ENCODE assay signal across 8 cellular contexts in the genomic region with DNA sequence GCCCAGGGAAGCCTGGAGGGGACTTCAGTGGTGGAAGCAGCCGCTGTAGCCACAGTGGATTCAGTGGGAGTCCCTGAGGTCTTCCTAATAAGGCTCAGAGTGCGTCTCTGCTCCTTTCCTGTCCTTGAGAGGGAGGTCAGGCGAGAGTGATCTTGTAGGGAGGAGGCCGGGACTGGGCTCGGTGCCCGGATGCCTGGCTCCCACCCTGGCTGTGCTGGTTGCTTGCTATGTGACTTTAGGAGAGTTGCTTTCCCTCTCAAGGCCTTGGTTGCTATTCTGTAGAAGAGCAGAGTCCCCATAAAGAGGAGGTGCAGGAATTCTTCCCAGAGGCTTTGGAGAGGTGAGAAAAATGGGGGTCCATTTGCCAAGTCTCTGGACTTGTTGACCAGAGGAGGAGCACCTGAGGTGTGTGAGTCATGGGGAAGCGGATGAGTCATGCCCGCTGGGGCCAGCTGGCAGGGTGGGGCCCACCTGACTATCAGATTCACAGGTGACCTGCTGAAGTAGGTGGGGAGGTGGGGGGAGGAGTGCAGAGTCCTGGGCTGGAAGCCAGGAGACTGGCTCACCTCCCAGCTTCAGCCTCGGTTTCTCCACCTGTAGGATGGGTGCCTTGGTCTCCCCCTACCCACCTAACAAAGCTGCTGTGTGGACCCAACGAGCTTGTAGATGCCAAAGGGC. TPM values are rescaled to one million over a fixed set of nuclear protein-coding genes. Genes with fewer than 3 reads are reported as not detected.
DNase-seq lines count a peak whose midpoint lies in the region; ATAC-seq, FAIRE-seq and TF ChIP-seq lines count a peak whose summit lies in the region.

No MANE protein-coding gene starts in this region.

- no peaks in the 10 kb centered on the region for H3K9me2 ChIP-seq in GM23338 (ENCODE audit: insufficient read depth)

- ATAC-seq in HG03460 (IDR thresholded peaks at IDR 0.05; ENCODE audit: unreplicated experiment) (no peak), GM23338 (no peak), GM18867 (IDR thresholded peaks at IDR 0.05; ENCODE audit: unreplicated experiment) (no peak)

- no peak overlapping the region for H3K4me3 Mint-ChIP-seq in GM23338

- H3K36me3 Mint-ChIP-seq in GM23338 (ENCODE audit: low read depth), result peaks cover 20% of the 10 kb centered on the region; the same call in 2 of the 3 replicates

- intact Hi-C loops in ascending aorta (cut with DNase I), result loop anchor here (10.0 kb wide), 1 partner anchor 347 kb away; no protein-coding TSS in a partner anchor

- dilution Hi-C loops in keratinocyte (cut with MboI; ENCODE audit: extremely low pct_ligation_motif_present, low sequenced_read_pairs), result no loop called here

- H3K9me3 Mint-ChIP-seq in GM23338, result no peaks in the 10 kb centered on the region

- peak; percentile 41 for FAIRE-seq in keratinocyte (lab: Jason Lieb, UNC)

- DNase-seq in LNCaP clone FGC (ENCODE audit: low read depth), result peak; percentile 30
- DNase-seq in ascending aorta (ENCODE audit: low spot score in 2 of 2), result peak; percentile 82 to 92
- peak; percentile 98 for DNase-seq in keratinocyte (ENCODE audit: low read depth, low spot score)
- peak in 1 of 2 donors; percentile 87 for DNase-seq in suprapubic skin (ENCODE audit: low spot score in 2 of 2)
- no peak for DNase-seq in GM23338 (ENCODE audit: low spot score)
- DNase-seq in AG08395 (ENCODE audit: low spot score), result no peak

- no peak overlapping the region for H3K4me3 ChIP-seq in LNCaP clone FGC (ENCODE audit: low read depth, low read length)
- H3K4me3 ChIP-seq in ascending aorta, result peak overlapping the region in 1 of 2 donors; percentile 20
- H3K4me3 ChIP-seq in keratinocyte (ENCODE audit: control insufficient read depth in 2 of 3, extremely low read depth in 1 of 3, insufficient read depth in 2 of 3, low read depth in 1 of 3, low read length in 3 of 3), result peak overlapping the region in 1 of 3 experiments; percentile 11
- no peak overlapping the region for H3K4me3 ChIP-seq in suprapubic skin
- H3K4me3 ChIP-seq in GM23338, result no peak overlapping the region

- TF ChIP-seq CTCF in LNCaP clone FGC (IDR thresholded peaks at IDR 0.05; ENCODE audit: control insufficient read depth, extremely low read depth, insufficient read depth) (no peak), ascending aorta (IDR thresholded peaks at IDR 0.05) (no peak), keratinocyte (optimal IDR thresholded peaks at IDR 0.05 in 1 of 3, IDR thresholded peaks at IDR 0.05 in 1 of 3, conservative IDR thresholded peaks at IDR 0.05 in 1 of 3; ENCODE audit: extremely low read depth in 1 of 3, insufficient read depth in 2 of 3, low read length in 3 of 3) (no peak), suprapubic skin (IDR thresholded peaks at IDR 0.05) (no peak), GM23338 (conservative IDR thresholded peaks at IDR 0.05; ENCODE audit: low read depth in 2 of 2) (no peak)

- peaks cover 86 to 95% of the 10 kb centered on the region in 2 donors for H3K4me1 ChIP-seq in ascending aorta
- peaks cover 73% of the 10 kb centered on the region for H3K4me1 ChIP-seq in keratinocyte (ENCODE audit: control insufficient read depth, extremely low read depth, insufficient read depth, low read length)
- peaks cover 100% of the 10 kb centered on the region for H3K4me1 ChIP-seq in suprapubic skin
- peaks cover 19% of the 10 kb centered on the region for H3K4me1 ChIP-seq in GM23338 (ENCODE audit: insufficient read depth)

- peaks cover 39% of the 10 kb centered on the region for H3K4me1 Mint-ChIP-seq in GM23338

- no peak for TF ChIP-seq EP300 in suprapubic skin (IDR thresholded peaks at IDR 0.05)

- no peak for TF ChIP-seq POLR2A in suprapubic skin (IDR thresholded peaks at IDR 0.05)

- 6% methylated on average over 5 of the region's 10 CpGs for WGBS in suprapubic skin

- H3K9me3 ChIP-seq in ascending aorta (no peaks in the 10 kb centered on the region), keratinocyte (ENCODE audit: control insufficient read depth, low read depth, low read length) (no peaks in the 10 kb centered on the region), suprapubic skin (no peaks in the 10 kb centered on the region)

- H3K27me3 ChIP-seq in ascending aorta, result no peaks in the 10 kb centered on the region
- no peaks in the 10 kb centered on the region for H3K27me3 ChIP-seq in keratinocyte (ENCODE audit: control insufficient read depth, extremely low read depth, insufficient read depth, low read length)
- H3K27me3 ChIP-seq in suprapubic skin, result no peaks in the 10 kb centered on the region
- H3K27me3 ChIP-seq in GM23338 (ENCODE audit: insufficient read depth), result peaks cover 78% of the 10 kb centered on the region

- H3K27me3 Mint-ChIP-seq in GM23338 (ENCODE audit: insufficient read depth, low read depth, poor library complexity), result peaks cover 54% of the 10 kb centered on the region

- peak overlapping the region; percentile 65 for H3K9ac ChIP-seq in keratinocyte (ENCODE audit: control insufficient read depth, extremely low read depth, insufficient read depth, low read length)

- H4K20me1 ChIP-seq in keratinocyte (ENCODE audit: control insufficient read depth, extremely low read depth, insufficient read depth, low read length) (no peaks in the 10 kb centered on the region), GM23338 (replicated peaks; ENCODE audit: insufficient read depth) (peaks cover 9% of the 10 kb centered on the region)

- H3K27ac ChIP-seq in ascending aorta, result peak overlapping the region; percentile 98 to 99
- peak overlapping the region; percentile 90 for H3K27ac ChIP-seq in keratinocyte (ENCODE audit: control insufficient read depth, insufficient read depth, low read length)
- peak overlapping the region; percentile 97 for H3K27ac ChIP-seq in suprapubic skin
- H3K27ac ChIP-seq in GM23338 (ENCODE audit: low read depth), result no peak overlapping the region

- peaks cover 8% of the 10 kb centered on the region; the same call in 1 of the 2 replicates for H3F3A ChIP-seq in GM23338 (replicated peaks; ENCODE audit: low read depth)

- peaks cover 14% of the 10 kb centered on the region for H3K79me2 ChIP-seq in keratinocyte (ENCODE audit: control insufficient read depth, insufficient read depth, low read length)
- H3K79me2 ChIP-seq in GM23338 (replicated peaks; ENCODE audit: insufficient read depth), result no peaks in the 10 kb centered on the region

- peak overlapping the region; percentile 42 for H3K4me2 ChIP-seq in keratinocyte (ENCODE audit: control insufficient read depth, extremely low read depth, insufficient read depth, low read depth, low read length)
- H3K4me2 ChIP-seq in GM23338, result no peak overlapping the region

- H2AFZ ChIP-seq in keratinocyte (ENCODE audit: control insufficient read depth, low read length) (no peak overlapping the region), GM23338 (no peak overlapping the region)

- no peaks in the 10 kb centered on the region for H3K9me1 ChIP-seq in keratinocyte (ENCODE audit: control insufficient read depth, extremely low read depth, insufficient read depth, low read length)

- H3K27ac Mint-ChIP-seq in GM23338, result no peak overlapping the region

- H3K36me3 ChIP-seq in ascending aorta, result peaks cover 6 to 7% of the 10 kb centered on the region in 2 donors
- H3K36me3 ChIP-seq in keratinocyte (ENCODE audit: control insufficient read depth in 2 of 2, extremely low read depth in 1 of 2, insufficient read depth in 2 of 2, low read length in 2 of 2), result peaks cover 4 to 13% of the 10 kb centered on the region in 2 experiments
- no peaks in the 10 kb centered on the region for H3K36me3 ChIP-seq in suprapubic skin
- no peaks in the 10 kb centered on the region for H3K36me3 ChIP-seq in GM23338 (ENCODE audit: insufficient read depth)

TF ChIP-seq in GM23338, 12 proteins besides CTCF, POLR2A, EP300 and RAD21 (continues in another document):
- TF ChIP-seq EZH2 (IDR thresholded peaks at IDR 0.05; ENCODE audit: low read depth, unreplicated experiment) (no peak), STAT1 (IDR thresholded peaks at IDR 0.05; ENCODE audit: unreplicated experiment) (no peak), NANOG (IDR thresholded peaks at IDR 0.05; ENCODE audit: borderline replicate concordance) (no peak)

RNA-seq across cellular contexts. Expression of a gene that starts 13.8 kb away (rescaled TPM):
- total RNA-seq in ascending aorta (3,012 TPM), suprapubic skin (100 to 1,000 TPM; 681 to 944 (median 771) TPM)
- polyA plus RNA-seq in keratinocyte (166 to 348 TPM (median 287 TPM) in 3 replicates), GM23338 (2016; fragmentation: Nextera tagmentation; extraction: Ambion mirVana) (30.2 and 38.3 TPM in 2 replicates)
- polyA plus RNA-seq in keratinocyte (2011; ENCODE audit: low read depth), result 619 TPM
- 156 and 282 TPM in 2 replicates for polyA plus RNA-seq in keratinocyte (2011; cell fraction: cytosol; rRNA removed)
- polyA plus RNA-seq in keratinocyte (2011; cell fraction: nucleus; rRNA removed), result 255 and 339 TPM in 2 replicates
- 221 and 240 TPM in 2 replicates for polyA plus RNA-seq in keratinocyte (2012; ENCODE audit: low replicate concordance)
- polyA minus RNA-seq in keratinocyte, result 343 to 723 TPM (median 389 TPM) in 3 replicates
- 504 TPM for polyA minus RNA-seq in keratinocyte (2011; cell fraction: cytosol; rRNA and poly(A)+ RNA removed)
- polyA minus RNA-seq in keratinocyte (2011; cell fraction: nucleus; rRNA and poly(A)+ RNA removed), result 333 and 379 TPM in 2 replicates
- 85.7 and 101 TPM in 2 replicates for total RNA-seq in GM23338 (2014; rRNA removed; shearing (Covaris generic))

Comparison
In these comparisons a context has a peak if more than half of its experiments do, and no peak if none do; other contexts are left out.
1. DNase-seq: peak in LNCaP clone FGC (single experiment), ascending aorta (2 of 2) and keratinocyte (single experiment); none in GM23338 (single experiment) and AG08395 (single experiment).